In the genomic region with DNA sequence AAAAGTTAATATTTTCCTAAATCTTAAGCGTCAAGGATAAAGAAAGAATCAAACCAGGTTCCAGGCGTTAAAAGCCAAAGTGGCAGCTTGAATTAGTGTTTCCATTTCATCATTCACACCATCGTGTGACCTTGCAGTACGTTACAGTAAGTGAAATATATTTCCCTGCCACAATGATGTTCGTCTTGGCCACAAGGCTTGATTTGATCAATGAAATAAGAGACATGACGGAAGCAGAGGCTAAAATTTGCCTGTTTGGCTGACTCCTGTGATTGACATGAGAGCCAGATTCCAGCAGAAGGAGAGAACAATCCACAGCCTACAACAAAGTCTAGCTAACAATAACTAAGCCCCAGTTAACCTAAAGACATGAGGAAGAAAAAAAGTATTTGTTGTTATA, we compare ENCODE assay signal across 14 cellular contexts.
"Had no signal": no experiment of that assay in that cellular context is flagged by ENCODE, and none has a peak within 500 bp of the region (broad histone marks: within the 10 kb centered on the region; RNA-seq: fewer than 3 reads in every experiment).

No MANE protein-coding gene starts in this region.

- H3K4me1 Mint-ChIP-seq: neural progenitor cell had no signal

- ATAC-seq: activated T-cell treated with anti-CD3 and anti-CD28 coated beads, Interleukin-2, amount 50 U/mL, for 4 hours; SK-N-SH treated with all-trans-retinoic acid at 6 μM for 48 hours had no signal

- H3K9me3 Mint-ChIP-seq: activated T-cell treated with anti-CD3 and anti-CD28 coated beads, Interleukin-2, amount 50 U/mL, for 4 hours; dendritic cell treated with granulocyte-macrophage colony-stimulating factor and Interleukin-4, amounts not matched to agents 40 ng/mL and 50 ng/mL, for 4 days; neural progenitor cell had no signal

- H3K4me3 Mint-ChIP-seq: activated T-cell treated with anti-CD3 and anti-CD28 coated beads, Interleukin-2, amount 50 U/mL, for 4 hours; dendritic cell treated with granulocyte-macrophage colony-stimulating factor and Interleukin-4, amounts not matched to agents 40 ng/mL and 50 ng/mL, for 4 days; neural progenitor cell had no signal

- H3K27ac Mint-ChIP-seq: dendritic cell treated with granulocyte-macrophage colony-stimulating factor and Interleukin-4, amounts not matched to agents 40 ng/mL and 50 ng/mL, for 4 days; neural progenitor cell had no signal

- DNase-seq: activated CD4-positive, CD25-positive, alpha-beta regulatory T cell treated with anti-CD3 and anti-CD28 coated beads, Interleukin-2, amount 50 U/mL, for 72 hours; activated naive CD4-positive, alpha-beta T cell; activated T-cell treated with anti-CD3 and anti-CD28 coated beads, Interleukin-2, amount 50 U/mL, for 4 hours; brain microvascular endothelial cell; cerebellar nuclear complex; erythroblast; hypothalamus; ovary; stimulated activated CD4-positive, alpha-beta T cell treated with anti-CD3 and anti-CD28 coated beads, Interleukin-4, amount 100 ng/mL, for 1 hour; stimulated activated CD8-positive, alpha-beta memory T cell treated with anti-CD3 and anti-CD28 coated beads, Interleukin-4, amount 100 ng/mL, for 48 hours; thyroid gland had no signal

- H3K27me3 Mint-ChIP-seq: dendritic cell treated with granulocyte-macrophage colony-stimulating factor and Interleukin-4, amounts not matched to agents 40 ng/mL and 50 ng/mL, for 4 days had no signal

- H3K36me3 Mint-ChIP-seq: neural progenitor cell had no signal
